17 cellular contexts compared by ENCODE assay signal in the genomic region with DNA sequence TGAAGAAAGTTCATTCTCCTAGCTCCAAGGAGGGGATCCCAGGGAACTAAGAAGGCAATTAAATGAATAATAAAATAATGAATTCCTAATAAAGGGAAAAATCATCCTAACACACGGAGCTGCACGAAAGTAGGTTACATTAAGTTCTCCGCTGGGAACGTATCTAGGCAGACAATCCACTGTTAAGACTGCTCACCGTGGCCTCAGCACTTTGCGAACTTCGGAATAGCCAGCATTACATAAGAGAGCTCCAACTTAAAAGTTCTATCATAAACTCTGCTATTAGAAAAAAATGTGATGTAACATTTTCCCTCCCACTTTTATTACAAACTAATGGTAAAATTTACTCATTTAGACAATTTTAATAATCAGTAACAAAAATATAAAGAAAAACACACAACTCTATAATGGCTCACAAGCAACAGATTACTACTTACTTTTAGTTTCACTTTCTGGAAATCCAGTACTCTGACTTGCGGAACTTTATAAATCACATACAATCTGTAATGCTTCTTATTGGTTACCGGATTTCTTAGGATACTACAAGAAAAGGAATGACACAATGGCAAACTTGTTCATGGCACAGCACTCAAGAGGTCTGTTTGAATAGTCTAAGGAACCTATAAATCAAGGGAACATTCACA.
"Had no signal": no experiment of that assay in that cellular context is flagged by ENCODE, and none has a peak within 500 bp of the region (broad histone marks: within the 10 kb centered on the region; RNA-seq: fewer than 3 reads in every experiment).

No MANE protein-coding gene starts in this region.

- H3K9me3 ChIP-seq: ovary, SK-N-SH, stomach, thoracic aorta had no signal

- H3K36me3 ChIP-seq: ovary had no signal

- H3K4me3 Mint-ChIP-seq: activated CD8-positive, alpha-beta T cell treated with anti-CD3 and anti-CD28 coated beads for 36 hours; activated T-helper 17 cell treated with anti-CD3 and anti-CD28 coated beads, Interleukin-2, amount 50 U/mL, for 72 hours; neural crest cell had no signal

- H3K27me3 Mint-ChIP-seq: activated CD8-positive, alpha-beta T cell treated with anti-CD3 and anti-CD28 coated beads for 36 hours; activated T-helper 17 cell treated with anti-CD3 and anti-CD28 coated beads, Interleukin-2, amount 50 U/mL, for 72 hours had no signal

- ATAC-seq: activated CD8-positive, alpha-beta T cell treated with anti-CD3 and anti-CD28 coated beads for 36 hours; activated T-helper 17 cell treated with anti-CD3 and anti-CD28 coated beads, Interleukin-2, amount 50 U/mL, for 72 hours; left ventricle myocardium superior; sciatic nerve had no signal

- H3K4me3 ChIP-seq: ovary, stomach, thoracic aorta had no signal

- H3K9me3 Mint-ChIP-seq: activated CD8-positive, alpha-beta T cell treated with anti-CD3 and anti-CD28 coated beads for 36 hours; activated T-helper 17 cell treated with anti-CD3 and anti-CD28 coated beads, Interleukin-2, amount 50 U/mL, for 72 hours; neural crest cell had no signal

- H3K27me3 ChIP-seq: ovary, stomach had no signal

- DNase-seq: activated CD4-positive, CD25-positive, alpha-beta regulatory T cell; activated CD8-positive, alpha-beta memory T cell treated with anti-CD3 and anti-CD28 coated beads, Interleukin-2, amount 50 U/mL, for 4 hours; activated CD8-positive, alpha-beta T cell treated with anti-CD3 and anti-CD28 coated beads for 36 hours; aorta; effector memory CD4-positive, alpha-beta T cell; foreskin fibroblast; hippocampal formation; left ventricle myocardium superior; ovary; SHP77; SK-N-SH; stimulated activated CD4-positive, alpha-beta T cell treated with anti-CD3 and anti-CD28 coated beads, Interleukin-1b, Interleukin-23, amount 100 ng/mL, for 48 hours; stomach had no signal

- H3K27ac ChIP-seq: ovary, stomach, thoracic aorta had no signal

- H3K27ac Mint-ChIP-seq: activated CD8-positive, alpha-beta T cell treated with anti-CD3 and anti-CD28 coated beads for 36 hours; activated T-helper 17 cell treated with anti-CD3 and anti-CD28 coated beads, Interleukin-2, amount 50 U/mL, for 72 hours had no signal

- H3K9ac ChIP-seq: SK-N-SH had no signal

- H3K4me2 ChIP-seq: SK-N-SH had no signal
